ENCODE assay signal across 10 cellular contexts in genomic region chr11:64747961-64748715, GRCh38. TPM values are rescaled to one million over a fixed set of nuclear protein-coding genes. Genes with fewer than 3 reads are reported as not detected.
DNase-seq lines count a peak whose midpoint lies in the region; ATAC-seq and TF ChIP-seq lines count a peak whose summit lies in the region.
"Had no signal": no experiment of that assay in that cellular context is flagged by ENCODE, and none has a peak within 500 bp of the region (broad histone marks: within the 10 kb centered on the region; RNA-seq: fewer than 3 reads in every experiment).

No MANE protein-coding gene starts in this region.

- H3K4me3 ChIP-seq in AG04449 (ENCODE audit: low read depth, low read length), result no peak overlapping the region
- H3K4me3 ChIP-seq in DND-41 (ENCODE audit: low read depth in 1 of 2, low read length in 2 of 2), result no peak overlapping the region
- H3K4me3 ChIP-seq in ascending aorta, result no peak overlapping the region
- H3K4me3 ChIP-seq: K562 had no signal

- H3K4me1 Mint-ChIP-seq in naive B cell, result peaks cover 40 to 65% (median 63%) of the 10 kb centered on the region in 3 donors

- DNase-seq in AG04449 (ENCODE audit: low read depth, low spot score) (peak; percentile 44), DND-41 (no peak), ascending aorta (ENCODE audit: low spot score in 2 of 2) (no peak), naive B cell (no peak), NCI-H1092 (lab: John Stamatoyannopoulos, UW) (no peak), NCI-H69 (lab: John Stamatoyannopoulos, UW) (no peak), A172 (ENCODE audit: low spot score) (no peak)
- DNase-seq: retina had no signal

- POLR2A ChIA-PET in AG04449 (lab: Yijun Ruan, JAX), result no interaction called here

- H3K36me3 ChIP-seq in DND-41 (ENCODE audit: insufficient read depth, low read length) (no peaks in the 10 kb centered on the region), ascending aorta (peaks cover 15 to 21% of the 10 kb centered on the region in 2 donors)

- H3K36me3 Mint-ChIP-seq in naive B cell, result peaks cover 0 to 18% of the 10 kb centered on the region in 2 donors

- H3K9ac ChIP-seq in DND-41 (ENCODE audit: low read depth, low read length), result no peak overlapping the region

- H3K4me2 ChIP-seq in DND-41 (ENCODE audit: insufficient read depth, low read length), result no peak overlapping the region

- TF ChIP-seq CTCF in AG04449 (IDR thresholded peaks at IDR 0.05; ENCODE audit: insufficient read depth, low read length, missing control alignments), result no peak
- TF ChIP-seq CTCF in DND-41 (IDR thresholded peaks at IDR 0.05; ENCODE audit: borderline replicate concordance, extremely low read depth, low read length, poor library complexity, severe bottlenecking), result no peak
- TF ChIP-seq CTCF in ascending aorta (IDR thresholded peaks at IDR 0.05), result no peak

- peak overlapping the region in 6 of 8 donors; percentile 33 to 92 (median 60) for H3K4me3 Mint-ChIP-seq in naive B cell

- CTCF ChIA-PET in AG04449 (lab: Yijun Ruan, JAX), result interaction anchor here (0.8 to 1.8 kb wide), 4 partner anchors 13 to 299 kb away, joined by 3 to 5 read pairs (median 4); no protein-coding TSS in a partner anchor

- peaks cover 30% of the 10 kb centered on the region for H3K4me1 ChIP-seq in DND-41 (ENCODE audit: insufficient read depth, low read length)
- H3K4me1 ChIP-seq in ascending aorta, result peaks cover 0 to 4% of the 10 kb centered on the region in 2 donors

- no peaks in the 10 kb centered on the region for H3K79me2 ChIP-seq in DND-41 (ENCODE audit: insufficient read depth, low read length)

- H3K27me3 ChIP-seq in DND-41 (ENCODE audit: insufficient read depth, low read length, poor library complexity) (no peaks in the 10 kb centered on the region), ascending aorta (no peaks in the 10 kb centered on the region)

- no peaks in the 10 kb centered on the region for H3K9me3 Mint-ChIP-seq in naive B cell

- H3K9me3 ChIP-seq in DND-41 (ENCODE audit: insufficient read depth, low read length, severe bottlenecking), result no peaks in the 10 kb centered on the region
- H3K9me3 ChIP-seq in ascending aorta, result no peaks in the 10 kb centered on the region

- intact Hi-C loops in ascending aorta (cut with DNase I), result no loop called here

- peak overlapping the region in 4 of 6 donors; percentile 38 to 99 (median 90) for H3K27ac Mint-ChIP-seq in naive B cell

- no peaks in the 10 kb centered on the region for H4K20me1 ChIP-seq in DND-41 (ENCODE audit: insufficient read depth, low read length)

- H3K27me3 Mint-ChIP-seq in naive B cell, result no peaks in the 10 kb centered on the region

- ATAC-seq in DND-41 (ENCODE audit: insufficient read depth, low read depth) (no peak), naive B cell (ENCODE audit: low read depth in 2 of 2) (no peak), GM21515 (IDR thresholded peaks at IDR 0.05; ENCODE audit: unreplicated experiment) (no peak)
- ATAC-seq: K562 had no signal

- no peak overlapping the region for H2AFZ ChIP-seq in DND-41 (ENCODE audit: low read depth, low read length)

- H3K27ac ChIP-seq in DND-41 (ENCODE audit: low read length) (peak overlapping the region; percentile 39; the same call in 1 of the 2 replicates), ascending aorta (peak overlapping the region; percentile 98)

RNA-seq across cellular contexts. Expression of gene RASGRP2, which starts 4.2 kb away (rescaled TPM):
- 44.2 TPM for total RNA-seq in ascending aorta
- 100 to 1,000 TPM; 274 to 429 (median 285) TPM for polyA plus RNA-seq in naive B cell (ENCODE audit: low read depth in 6 of 6)
- total RNA-seq in A172 (2014; rRNA removed; shearing (Covaris generic)), result 0.07 and 2.1 TPM in 2 replicates

RNA-seq across cellular contexts. Expression of gene PYGM, which starts 11.6 kb away (rescaled TPM):
- 13.9 TPM for total RNA-seq in ascending aorta
- 1 to 10 TPM in 5 of 6 donors, not detected in 1; 2.1 to 4.9 (median 2.2) TPM for polyA plus RNA-seq in naive B cell (ENCODE audit: low read depth in 6 of 6)
- total RNA-seq in A172 (2014; rRNA removed; shearing (Covaris generic)), result 0.12 TPM in 1 of 2 replicates, not detected in the other

RNA-seq across cellular contexts. Expression of gene NRXN2, which starts 25.1 kb away (rescaled TPM):
- 26.0 TPM for total RNA-seq in ascending aorta
- not detected for polyA plus RNA-seq in naive B cell (ENCODE audit: low read depth in 6 of 6)
- 0.05 and 0.14 TPM in 2 replicates for total RNA-seq in A172 (2014; rRNA removed; shearing (Covaris generic))

RNA-seq across cellular contexts. Expression of gene SF1, which starts 30.2 kb away (rescaled TPM):
- total RNA-seq in ascending aorta, result 332 TPM
- polyA plus RNA-seq in naive B cell (ENCODE audit: low read depth in 6 of 6), result 100 to 1,000 TPM in 4 of 6 donors, 10 to 100 TPM in 2; 68.6 to 242 (median 132) TPM
- 61.8 and 149 TPM in 2 replicates for total RNA-seq in A172 (2014; rRNA removed; shearing (Covaris generic))

RNA-seq across cellular contexts. Expression of gene MAP4K2, which starts 54.9 kb away (rescaled TPM):
- total RNA-seq in ascending aorta, result 34.0 TPM
- 10 to 100 TPM; 29.8 to 65.0 (median 39.7) TPM for polyA plus RNA-seq in naive B cell (ENCODE audit: low read depth in 6 of 6)
- 30.8 and 40.5 TPM in 2 replicates for total RNA-seq in A172 (2014; rRNA removed; shearing (Covaris generic))

Comparison
In these comparisons a context has a peak if more than half of its experiments do, and no peak if none do; other contexts are left out.
1. RNA of gene RASGRP2, which starts 4.2 kb away (total RNA-seq): 44.2 TPM in ascending aorta (single experiment); 0.07 to 2.1 TPM in A172; every median in the first group is over 10 times any median in the second.
2. RNA of gene PYGM, which starts 11.6 kb away (total RNA-seq): 13.9 TPM in ascending aorta (single experiment); 0.12 TPM in A172; every median in the first group is over 10 times any median in the second.
3. RNA of gene NRXN2, which starts 25.1 kb away (total RNA-seq): 26.0 TPM in ascending aorta (single experiment); 0.05 to 0.14 TPM in A172; every median in the first group is over 10 times any median in the second.